Comparison of ENCODE assay signal across 20 cellular contexts in the genomic region with DNA sequence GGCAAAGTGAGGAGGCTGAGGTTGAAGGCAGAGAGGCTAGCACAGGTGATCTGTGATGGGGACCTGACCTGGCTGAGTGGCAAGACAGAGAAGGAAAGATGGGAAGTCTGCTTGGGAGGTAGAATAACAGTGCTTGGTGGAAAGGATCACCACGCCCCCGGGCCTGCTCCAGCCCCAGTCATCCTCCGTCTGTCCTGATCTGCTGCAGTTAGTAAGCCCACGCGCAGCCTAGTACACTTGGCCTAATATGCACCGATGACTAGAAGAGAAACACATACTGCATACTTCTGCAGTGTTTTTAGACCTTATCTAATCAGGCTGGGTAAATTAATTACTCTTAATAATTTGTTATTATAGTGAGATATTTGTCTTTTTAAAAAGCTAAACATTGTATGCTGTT.
DNase-seq lines count a peak whose midpoint lies in the region; ATAC-seq, FAIRE-seq and TF ChIP-seq lines count a peak whose summit lies in the region.
"Had no signal": no experiment of that assay in that cellular context is flagged by ENCODE, and none has a peak within 500 bp of the region (broad histone marks: within the 10 kb centered on the region; RNA-seq: fewer than 3 reads in every experiment).

No MANE protein-coding gene starts in this region.

- no peak overlapping the region for H2BK15ac ChIP-seq in mesendoderm (replicated peaks; ENCODE audit: low read depth)

- H2BK120ac ChIP-seq in mesendoderm (ENCODE audit: low read depth, low read length), result no peak overlapping the region

- H3K79me1 ChIP-seq in mesendoderm (ENCODE audit: low read length), result no peaks in the 10 kb centered on the region

- TF ChIP-seq EP300 in GM12878 (IDR thresholded peaks at IDR 0.05; ENCODE audit: borderline replicate concordance in 1 of 2, control insufficient read depth in 1 of 2, low read depth in 2 of 2, low read length in 2 of 2), result no peak

- SMC1A ChIA-PET in GM12878 (lab: Charles Lee; ENCODE audit: uncharacterized antibody, unreplicated experiment), result interaction anchor here (1.3 to 1.8 kb wide), 2 partner anchors 51 to 381 kb away, joined by 3 to 5 read pairs; no protein-coding TSS in a partner anchor

- peak; percentile 71 for DNase-seq in Ammon's horn (ENCODE audit: low spot score)
- no peak for DNase-seq in GM12878 (ENCODE audit: low read depth, low spot score)
- DNase-seq in mesendoderm, result no peak
- DNase-seq in SIG-M5 (lab: John Stamatoyannopoulos, UW), result no peak
- DNase-seq: Calu3, GOT3, KG1, NCI-H1694 treated with DMSO at 0.1 percent for 48 hours, NCI-H2107, NCI-H2227 treated with DMSO at 0.1 percent for 48 hours, NCI-H510A treated with DMSO at 0.1 percent for 48 hours, PC-9 had no signal

- no peak overlapping the region for H3K18ac ChIP-seq in mesendoderm (ENCODE audit: low read length)

- no peak overlapping the region for H2BK5ac ChIP-seq in mesendoderm (ENCODE audit: low read length)

- H3K9ac ChIP-seq in GM12878 (ENCODE audit: control insufficient read depth, insufficient read depth, low read length), result no peak overlapping the region
- H3K9ac ChIP-seq in mesendoderm (ENCODE audit: low read length), result no peak overlapping the region
- H3K9ac ChIP-seq: BLaER1 had no signal

- H4K8ac ChIP-seq in mesendoderm (ENCODE audit: low read depth, low read length), result no peak overlapping the region

- in situ Hi-C loops in GM12878 (cut with MboI), result no loop called here

- intact Hi-C loops in GM12878 (cut with micrococcal nuclease; ENCODE audit: unreplicated experiment), result loop anchor here (2.0 kb wide), 2 partner anchors 36 to 58 kb away; no protein-coding TSS in a partner anchor

- no peak overlapping the region for H3K4ac ChIP-seq in mesendoderm (ENCODE audit: low read depth, low read length)

- WGBS in GM12878 (ENCODE audit: insufficient coverage, insufficient replicate concordance, low lambda C conversion rate, missing lambda C conversion rate), result 85% methylated on average over 6 of the region's 6 CpGs
- no CpG with 5 or more reads among the region's 6 CpGs for WGBS in mesendoderm (ENCODE audit: extremely low coverage, insufficient coverage, low lambda C conversion rate)

- RAD21 ChIA-PET in GM12878 (lab: Charles Lee; ENCODE audit: unreplicated experiment), result interaction anchor here (1.2 to 1.4 kb wide), 2 partner anchors 56 to 250 kb away, joined by 4 read pairs; no protein-coding TSS in a partner anchor

- H3K56ac ChIP-seq in mesendoderm (ENCODE audit: low read length), result no peak overlapping the region

- peak; percentile 17 for ATAC-seq in GM18907 (IDR thresholded peaks at IDR 0.05; ENCODE audit: unreplicated experiment)
- peak; percentile 21 for ATAC-seq in HG03095 (IDR thresholded peaks at IDR 0.05; ENCODE audit: unreplicated experiment)
- ATAC-seq in GM12878, result peak; percentile 38
- no peak for ATAC-seq in GM21576 (IDR thresholded peaks at IDR 0.05; ENCODE audit: unreplicated experiment)
- ATAC-seq: A549, HCT116 had no signal

- no peak overlapping the region for H2AFZ ChIP-seq in GM12878 (ENCODE audit: control insufficient read depth, low read depth, low read length)
- H2AFZ ChIP-seq: PC-9 had no signal

- no peak for TF ChIP-seq RAD21 in GM12878 (IDR thresholded peaks at IDR 0.05; ENCODE audit: insufficient read depth, low read depth, low read length)

- H3K4me3 ChIP-seq in GM12878 (no peak overlapping the region), mesendoderm (ENCODE audit: low read length) (no peak overlapping the region)
- H3K4me3 ChIP-seq: A549, BLaER1, PC-9 had no signal

- H3K27me3 ChIP-seq in GM12878 (replicated peaks in 1 of 2; ENCODE audit: control insufficient read depth in 2 of 2, insufficient read depth in 2 of 2, low read length in 1 of 2) (no peaks in the 10 kb centered on the region; a peak in 2 of 4 replicates), mesendoderm (ENCODE audit: insufficient read depth, low read length, poor library complexity) (no peaks in the 10 kb centered on the region)
- H3K27me3 ChIP-seq: BLaER1 had no signal

- H3K4me2 ChIP-seq in GM12878 (ENCODE audit: control insufficient read depth, insufficient read depth) (no peak overlapping the region), mesendoderm (ENCODE audit: low read length) (no peak overlapping the region)
- H3K4me2 ChIP-seq: A549, BLaER1, PC-9 had no signal

- no peak overlapping the region for H4K5ac ChIP-seq in mesendoderm (ENCODE audit: low read length)

- CTCF ChIA-PET in GM12878 (lab: Yijun Ruan, JAX), result no interaction called here

- no peak for FAIRE-seq in GM12878 (lab: Jason Lieb, UNC)
- FAIRE-seq: A549, HepG2 had no signal

- H3K9me3 ChIP-seq in GM12878 (replicated peaks; ENCODE audit: control insufficient read depth, insufficient read depth, low read length), result no peaks in the 10 kb centered on the region; the same call in 1 of the 3 replicates

- H3K36me3 ChIP-seq in GM12878 (ENCODE audit: control insufficient read depth in 2 of 2, insufficient read depth in 2 of 2, low read length in 1 of 2) (no peaks in the 10 kb centered on the region), mesendoderm (ENCODE audit: control insufficient read depth, insufficient read depth, low read length) (no peaks in the 10 kb centered on the region)
- H3K36me3 ChIP-seq: BLaER1 had no signal

- no peaks in the 10 kb centered on the region for H4K20me1 ChIP-seq in GM12878 (ENCODE audit: control insufficient read depth, insufficient read depth)
- H4K20me1 ChIP-seq: BLaER1 had no signal

- H3K4me1 ChIP-seq in GM12878 (ENCODE audit: control insufficient read depth, insufficient read depth, low read length), result peaks cover 21% of the 10 kb centered on the region
- no peaks in the 10 kb centered on the region for H3K4me1 ChIP-seq in mesendoderm (ENCODE audit: control insufficient read depth, low read depth, low read length)
- H3K4me1 ChIP-seq: BLaER1 had no signal

- TF ChIP-seq CTCF in GM12878 (IDR thresholded peaks at IDR 0.05 in 2 of 3, conservative IDR thresholded peaks at IDR 0.05 in 1 of 3; ENCODE audit: control insufficient read depth in 2 of 3, extremely low read depth in 1 of 3, insufficient read depth in 1 of 3, low read depth in 3 of 3, low read length in 3 of 3), result no peak

- no peak for TF ChIP-seq POLR2A in GM12878 (IDR thresholded peaks at IDR 0.05; ENCODE audit: low read depth, low read length)

- H3K23ac ChIP-seq in mesendoderm (ENCODE audit: low read length), result no peak overlapping the region

- BruUV-seq in GM12878 (replicated peaks; lab: Mats Ljungman, UMichigan), result no TSS peak

- no peak overlapping the region for H2AK5ac ChIP-seq in mesendoderm (ENCODE audit: low read length)

- H3K79me2 ChIP-seq in GM12878 (ENCODE audit: control insufficient read depth, insufficient read depth, low read length) (no peaks in the 10 kb centered on the region), mesendoderm (ENCODE audit: control insufficient read depth, insufficient read depth, low read length) (no peaks in the 10 kb centered on the region)

- POLR2A ChIA-PET in GM12878 (lab: Charles Lee), result interaction anchor here (0.6 kb wide), 2 partner anchors 29 to 58 kb away, joined by 3 to 4 read pairs; no protein-coding TSS in a partner anchor

- H3K27ac ChIP-seq in GM12878 (ENCODE audit: control insufficient read depth, insufficient read depth) (no peak overlapping the region), mesendoderm (ENCODE audit: low read depth, low read length) (no peak overlapping the region)
- H3K27ac ChIP-seq: A549, BLaER1, PC-9, RWPE1 had no signal

TF ChIP-seq in GM12878, 131 proteins besides CTCF, POLR2A, EP300 and RAD21 (continues in another document):
- TF ChIP-seq TAF1 (IDR thresholded peaks at IDR 0.05; ENCODE audit: borderline replicate concordance, low read depth, low read length) (no peak), NBN (IDR thresholded peaks at IDR 0.05) (no peak), GATAD2B (conservative IDR thresholded peaks at IDR 0.05; ENCODE audit: low read depth) (no peak), SIX5 (IDR thresholded peaks at IDR 0.05; ENCODE audit: low read depth, low read length, severe bottlenecking) (no peak)
- TF ChIP-seq, protein P1, sequence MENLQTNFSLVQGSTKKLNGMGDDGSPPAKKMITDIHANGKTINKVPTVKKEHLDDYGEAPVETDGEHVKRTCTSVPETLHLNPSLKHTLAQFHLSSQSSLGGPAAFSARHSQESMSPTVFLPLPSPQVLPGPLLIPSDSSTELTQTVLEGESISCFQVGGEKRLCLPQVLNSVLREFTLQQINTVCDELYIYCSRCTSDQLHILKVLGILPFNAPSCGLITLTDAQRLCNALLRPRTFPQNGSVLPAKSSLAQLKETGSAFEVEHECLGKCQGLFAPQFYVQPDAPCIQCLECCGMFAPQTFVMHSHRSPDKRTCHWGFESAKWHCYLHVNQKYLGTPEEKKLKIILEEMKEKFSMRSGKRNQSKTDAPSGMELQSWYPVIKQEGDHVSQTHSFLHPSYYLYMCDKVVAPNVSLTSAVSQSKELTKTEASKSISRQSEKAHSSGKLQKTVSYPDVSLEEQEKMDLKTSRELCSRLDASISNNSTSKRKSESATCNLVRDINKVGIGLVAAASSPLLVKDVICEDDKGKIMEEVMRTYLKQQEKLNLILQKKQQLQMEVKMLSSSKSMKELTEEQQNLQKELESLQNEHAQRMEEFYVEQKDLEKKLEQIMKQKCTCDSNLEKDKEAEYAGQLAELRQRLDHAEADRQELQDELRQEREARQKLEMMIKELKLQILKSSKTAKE (IDR thresholded peaks at IDR 0.05; ENCODE audit: low read depth, poor library complexity, severe bottlenecking), result no peak
- TF ChIP-seq, protein P2, sequence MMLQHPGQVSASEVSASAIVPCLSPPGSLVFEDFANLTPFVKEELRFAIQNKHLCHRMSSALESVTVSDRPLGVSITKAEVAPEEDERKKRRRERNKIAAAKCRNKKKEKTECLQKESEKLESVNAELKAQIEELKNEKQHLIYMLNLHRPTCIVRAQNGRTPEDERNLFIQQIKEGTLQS (IDR thresholded peaks at IDR 0.05; ENCODE audit: borderline replicate concordance, extremely low read depth, low read depth, low read length), result no peak
